24 cellular contexts compared by ENCODE assay signal in genomic region chr7:241513-241912, GRCh38. TPM values are rescaled to one million over a fixed set of nuclear protein-coding genes. Genes with fewer than 3 reads are reported as not detected.
"Had no signal": no experiment of that assay in that cellular context is flagged by ENCODE, and none has a peak within 500 bp of the region (broad histone marks: within the 10 kb centered on the region; RNA-seq: fewer than 3 reads in every experiment).

No MANE protein-coding gene starts in this region.

- FAIRE-seq: bronchial epithelial cell, RCC 7860 had no signal

- DNase-seq: activated B cell treated with CpG ODN at 0.5 μM for 24 hours; activated CD4-positive, alpha-beta T cell treated with anti-CD3 and anti-CD28 coated beads for 1 hour; activated CD4-positive, alpha-beta T cell treated with anti-CD3 and anti-CD28 coated beads, Interleukin-2, amount 10 ng/mL, durations not matched to agents 24 days and 14 days; activated CD8-positive, alpha-beta memory T cell treated with anti-CD3 and anti-CD28 coated beads, Interleukin-2, amount 10 ng/mL, durations not matched to agents 7 days and 5 days; activated effector memory CD4-positive, alpha-beta T cell treated with Interleukin-2 at 50 U/mL for 16 hours; activated naive CD4-positive, alpha-beta T cell; activated T-cell treated with anti-CD3 and anti-CD28 coated beads, Interleukin-2, amount 50 U/mL, for 24 hours; aorta; central memory CD4-positive, alpha-beta T cell; NCI-H1048; NCI-H1417; NCI-H1930; NCI-H2107; NCI-H2171 treated with DMSO at 0.1 percent for 48 hours; NCI-H345; NCI-H510A; NCI-H526 treated with DMSO at 0.1 percent for 48 hours; NCI-H82; OCI-M1; SIG-M5; T-helper 17 cell; T-helper 9 cell had no signal

RNA-seq across cellular contexts. Expression of gene FOXL3, which starts 48.5 kb away (rescaled TPM):
- polyA plus RNA-seq: aorta had no signal
